In the genomic region with DNA sequence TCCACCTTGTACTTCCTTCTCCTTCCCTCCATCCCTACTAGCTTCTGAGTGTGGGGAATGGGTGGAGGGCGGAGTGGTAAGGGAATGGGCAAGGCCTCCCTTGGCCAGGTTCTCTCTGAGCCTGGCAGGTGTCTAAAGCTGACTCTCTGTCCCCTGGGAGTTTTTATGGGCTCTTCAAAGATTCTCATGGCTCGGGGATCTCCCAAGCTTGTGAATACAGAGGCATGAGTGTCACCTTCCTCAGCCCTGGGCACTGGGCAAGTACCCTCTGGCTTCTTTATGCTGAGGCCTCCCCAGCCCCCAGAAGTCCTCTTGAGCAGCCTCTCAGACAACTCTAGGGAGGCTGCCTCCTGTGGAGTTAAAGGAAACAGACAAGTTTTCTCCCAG, we compare ENCODE assay signal across 23 cellular contexts. TPM values are rescaled to one million over a fixed set of nuclear protein-coding genes. Genes with fewer than 3 reads are reported as not detected.
A peak's percentile ranks its signal among the peaks of the same experiment; 100 is the strongest.
DNase-seq lines count a peak whose midpoint lies in the region; ATAC-seq and TF ChIP-seq lines count a peak whose summit lies in the region.
"Had no signal": no experiment of that assay in that cellular context is flagged by ENCODE, and none has a peak within 500 bp of the region (broad histone marks: within the 10 kb centered on the region; RNA-seq: fewer than 3 reads in every experiment).

No MANE protein-coding gene starts in this region.

- no peaks in the 10 kb centered on the region for H3K36me3 ChIP-seq in SK-N-MC (ENCODE audit: insufficient read depth, low read length)
- H3K36me3 ChIP-seq: BE2C, esophagus muscularis mucosa, upper lobe of right lung had no signal

- no peak for TF ChIP-seq CTCF in WTC11 (IDR thresholded peaks at IDR 0.05)

- H3K27me3 Mint-ChIP-seq in memory B cell (no peaks in the 10 kb centered on the region), WTC11 (ENCODE audit: low read depth) (no peaks in the 10 kb centered on the region)
- H3K27me3 Mint-ChIP-seq: central memory CD8-positive, alpha-beta T cell had no signal

- ATAC-seq in GM19463 (IDR thresholded peaks at IDR 0.05; ENCODE audit: unreplicated experiment) (peak; percentile 66), memory B cell (ENCODE audit: low read depth) (peak; percentile 34), HG02884 (IDR thresholded peaks at IDR 0.05; ENCODE audit: unreplicated experiment) (no peak), WTC11 (no peak)
- ATAC-seq: left colon, psoas muscle, upper lobe of right lung had no signal

- POLR2A ChIA-PET in WTC11 (lab: Charles Lee), result no interaction called here

- CTCF ChIA-PET in WTC11 (lab: Charles Lee), result no interaction called here

- H3K9ac ChIP-seq in SK-N-MC (ENCODE audit: insufficient read length), result no peak overlapping the region

- no peaks in the 10 kb centered on the region for H3K9me3 ChIP-seq in SK-N-MC (ENCODE audit: low read depth, low read length)
- H3K9me3 ChIP-seq: BE2C, esophagus muscularis mucosa, psoas muscle, upper lobe of right lung had no signal

- peak overlapping the region; percentile 62; the same call in 1 of the 2 replicates for H3K27ac ChIP-seq in SK-N-MC
- H3K27ac ChIP-seq: esophagus muscularis mucosa, psoas muscle, upper lobe of right lung had no signal

- H3K9me3 Mint-ChIP-seq in memory B cell (no peaks in the 10 kb centered on the region), WTC11 (no peaks in the 10 kb centered on the region)
- H3K9me3 Mint-ChIP-seq: central memory CD8-positive, alpha-beta T cell had no signal

- no peak overlapping the region for H3K4me3 ChIP-seq in SK-N-MC
- H3K4me3 ChIP-seq: esophagus muscularis mucosa, psoas muscle, upper lobe of right lung had no signal

- H3K36me3 Mint-ChIP-seq in memory B cell, result no peaks in the 10 kb centered on the region
- no peaks in the 10 kb centered on the region for H3K36me3 Mint-ChIP-seq in WTC11

- DNase-seq in DMS79 (lab: John Stamatoyannopoulos, UW), result peak; percentile 2
- no peak for DNase-seq in SK-N-MC (ENCODE audit: low read depth, low spot score)
- DNase-seq in memory B cell (ENCODE audit: low spot score in 2 of 2), result no peak
- no peak for DNase-seq in activated T-cell treated with anti-CD3 and anti-CD28 coated beads, Interleukin-2, amount 50 U/mL, for 48 hours
- DNase-seq in RKO (ENCODE audit: low spot score), result no peak
- DNase-seq in WTC11 (ENCODE audit: low spot score), result no peak
- DNase-seq: activated CD4-positive, alpha-beta T cell treated with anti-CD3 and anti-CD28 coated beads, Interleukin-2, amount 50 U/mL, for 1 hour; activated CD8-positive, alpha-beta memory T cell treated with anti-CD3 and anti-CD28 coated beads, Interleukin-2, amount 50 U/mL, for 48 hours; amniotic stem cell; BE2C; GDM1; left colon; midbrain; NCI-H1105; nephron progenitor cell; NK-92 treated with Interleukin-12 subunit alpha and Interleukin-12 subunit beta, amount 100 ng/mL, for 24 hours; psoas muscle; stimulated activated CD4-positive, alpha-beta T cell treated with anti-CD3 and anti-CD28 coated beads, Interleukin-4, amount 100 ng/mL, for 4 hours; upper lobe of right lung had no signal

- H3K27ac Mint-ChIP-seq in memory B cell, result no peak overlapping the region
- H3K27ac Mint-ChIP-seq in WTC11, result no peak overlapping the region

- H3K4me1 Mint-ChIP-seq in memory B cell (peaks cover 3% of the 10 kb centered on the region), WTC11 (peaks cover 27% of the 10 kb centered on the region)
- H3K4me1 Mint-ChIP-seq: central memory CD8-positive, alpha-beta T cell had no signal

- no peak overlapping the region for H3K4me3 Mint-ChIP-seq in memory B cell
- H3K4me3 Mint-ChIP-seq in WTC11, result no peak overlapping the region
- H3K4me3 Mint-ChIP-seq: central memory CD8-positive, alpha-beta T cell; nephron progenitor cell had no signal

TF ChIP-seq in WTC11, 78 proteins besides CTCF, POLR2A, EP300 and RAD21 (continues in another document):
- no peak for TF ChIP-seq MXD4 (CRISPR knock-in tag; IDR thresholded peaks at IDR 0.05; ENCODE audit: borderline replicate concordance)
- no peak for TF ChIP-seq ZNF121 (CRISPR knock-in tag; IDR thresholded peaks at IDR 0.05)
- no peak for TF ChIP-seq TEAD4 (CRISPR knock-in tag; IDR thresholded peaks at IDR 0.05)
- TF ChIP-seq, protein P1, sequence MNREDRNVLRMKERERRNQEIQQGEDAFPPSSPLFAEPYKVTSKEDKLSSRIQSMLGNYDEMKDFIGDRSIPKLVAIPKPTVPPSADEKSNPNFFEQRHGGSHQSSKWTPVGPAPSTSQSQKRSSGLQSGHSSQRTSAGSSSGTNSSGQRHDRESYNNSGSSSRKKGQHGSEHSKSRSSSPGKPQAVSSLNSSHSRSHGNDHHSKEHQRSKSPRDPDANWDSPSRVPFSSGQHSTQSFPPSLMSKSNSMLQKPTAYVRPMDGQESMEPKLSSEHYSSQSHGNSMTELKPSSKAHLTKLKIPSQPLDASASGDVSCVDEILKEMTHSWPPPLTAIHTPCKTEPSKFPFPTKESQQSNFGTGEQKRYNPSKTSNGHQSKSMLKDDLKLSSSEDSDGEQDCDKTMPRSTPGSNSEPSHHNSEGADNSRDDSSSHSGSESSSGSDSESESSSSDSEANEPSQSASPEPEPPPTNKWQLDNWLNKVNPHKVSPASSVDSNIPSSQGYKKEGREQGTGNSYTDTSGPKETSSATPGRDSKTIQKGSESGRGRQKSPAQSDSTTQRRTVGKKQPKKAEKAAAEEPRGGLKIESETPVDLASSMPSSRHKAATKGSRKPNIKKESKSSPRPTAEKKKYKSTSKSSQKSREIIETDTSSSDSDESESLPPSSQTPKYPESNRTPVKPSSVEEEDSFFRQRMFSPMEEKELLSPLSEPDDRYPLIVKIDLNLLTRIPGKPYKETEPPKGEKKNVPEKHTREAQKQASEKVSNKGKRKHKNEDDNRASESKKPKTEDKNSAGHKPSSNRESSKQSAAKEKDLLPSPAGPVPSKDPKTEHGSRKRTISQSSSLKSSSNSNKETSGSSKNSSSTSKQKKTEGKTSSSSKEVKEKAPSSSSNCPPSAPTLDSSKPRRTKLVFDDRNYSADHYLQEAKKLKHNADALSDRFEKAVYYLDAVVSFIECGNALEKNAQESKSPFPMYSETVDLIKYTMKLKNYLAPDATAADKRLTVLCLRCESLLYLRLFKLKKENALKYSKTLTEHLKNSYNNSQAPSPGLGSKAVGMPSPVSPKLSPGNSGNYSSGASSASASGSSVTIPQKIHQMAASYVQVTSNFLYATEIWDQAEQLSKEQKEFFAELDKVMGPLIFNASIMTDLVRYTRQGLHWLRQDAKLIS (CRISPR knock-in tag; IDR thresholded peaks at IDR 0.05; ENCODE audit: borderline replicate concordance), result no peak
- TF ChIP-seq HMGA2 (CRISPR knock-in tag; IDR thresholded peaks at IDR 0.05), result no peak
- no peak for TF ChIP-seq GTF2I (CRISPR knock-in tag; conservative IDR thresholded peaks at IDR 0.05)
- no peak for TF ChIP-seq NFYB (CRISPR knock-in tag; conservative IDR thresholded peaks at IDR 0.05; ENCODE audit: low read depth)
- TF ChIP-seq, protein P2, sequence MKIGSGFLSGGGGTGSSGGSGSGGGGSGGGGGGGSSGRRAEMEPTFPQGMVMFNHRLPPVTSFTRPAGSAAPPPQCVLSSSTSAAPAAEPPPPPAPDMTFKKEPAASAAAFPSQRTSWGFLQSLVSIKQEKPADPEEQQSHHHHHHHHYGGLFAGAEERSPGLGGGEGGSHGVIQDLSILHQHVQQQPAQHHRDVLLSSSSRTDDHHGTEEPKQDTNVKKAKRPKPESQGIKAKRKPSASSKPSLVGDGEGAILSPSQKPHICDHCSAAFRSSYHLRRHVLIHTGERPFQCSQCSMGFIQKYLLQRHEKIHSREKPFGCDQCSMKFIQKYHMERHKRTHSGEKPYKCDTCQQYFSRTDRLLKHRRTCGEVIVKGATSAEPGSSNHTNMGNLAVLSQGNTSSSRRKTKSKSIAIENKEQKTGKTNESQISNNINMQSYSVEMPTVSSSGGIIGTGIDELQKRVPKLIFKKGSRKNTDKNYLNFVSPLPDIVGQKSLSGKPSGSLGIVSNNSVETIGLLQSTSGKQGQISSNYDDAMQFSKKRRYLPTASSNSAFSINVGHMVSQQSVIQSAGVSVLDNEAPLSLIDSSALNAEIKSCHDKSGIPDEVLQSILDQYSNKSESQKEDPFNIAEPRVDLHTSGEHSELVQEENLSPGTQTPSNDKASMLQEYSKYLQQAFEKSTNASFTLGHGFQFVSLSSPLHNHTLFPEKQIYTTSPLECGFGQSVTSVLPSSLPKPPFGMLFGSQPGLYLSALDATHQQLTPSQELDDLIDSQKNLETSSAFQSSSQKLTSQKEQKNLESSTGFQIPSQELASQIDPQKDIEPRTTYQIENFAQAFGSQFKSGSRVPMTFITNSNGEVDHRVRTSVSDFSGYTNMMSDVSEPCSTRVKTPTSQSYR (CRISPR knock-in tag; IDR thresholded peaks at IDR 0.05), result no peak
- no peak for TF ChIP-seq CREM (CRISPR knock-in tag; IDR thresholded peaks at IDR 0.05)
- no peak for TF ChIP-seq NR3C1 (CRISPR knock-in tag; conservative IDR thresholded peaks at IDR 0.05; ENCODE audit: low read depth)
- TF ChIP-seq ESRRA (CRISPR knock-in tag; IDR thresholded peaks at IDR 0.05; ENCODE audit: borderline replicate concordance), result no peak
- TF ChIP-seq FOXP1 (CRISPR knock-in tag; IDR thresholded peaks at IDR 0.05; ENCODE audit: borderline replicate concordance), result no peak
- TF ChIP-seq TP53 (CRISPR knock-in tag; IDR thresholded peaks at IDR 0.05), result no peak
- TF ChIP-seq NFE2L1 (CRISPR knock-in tag; IDR thresholded peaks at IDR 0.05), result no peak

RNA-seq across cellular contexts. Expression of a gene that starts 32.5 kb away (rescaled TPM):
- 228 to 250 TPM (median 236 TPM) in 3 replicates for total RNA-seq in WTC11 (2021)

Comparison
In these comparisons a context has a peak if more than half of its experiments do, and no peak if none do; other contexts are left out.
1. ATAC-seq: peak in GM19463 (single experiment) and memory B cell (single experiment); none in HG02884 (single experiment) and WTC11 (single experiment).